ENCODE assay signal across 1 cellular context in the genomic region with DNA sequence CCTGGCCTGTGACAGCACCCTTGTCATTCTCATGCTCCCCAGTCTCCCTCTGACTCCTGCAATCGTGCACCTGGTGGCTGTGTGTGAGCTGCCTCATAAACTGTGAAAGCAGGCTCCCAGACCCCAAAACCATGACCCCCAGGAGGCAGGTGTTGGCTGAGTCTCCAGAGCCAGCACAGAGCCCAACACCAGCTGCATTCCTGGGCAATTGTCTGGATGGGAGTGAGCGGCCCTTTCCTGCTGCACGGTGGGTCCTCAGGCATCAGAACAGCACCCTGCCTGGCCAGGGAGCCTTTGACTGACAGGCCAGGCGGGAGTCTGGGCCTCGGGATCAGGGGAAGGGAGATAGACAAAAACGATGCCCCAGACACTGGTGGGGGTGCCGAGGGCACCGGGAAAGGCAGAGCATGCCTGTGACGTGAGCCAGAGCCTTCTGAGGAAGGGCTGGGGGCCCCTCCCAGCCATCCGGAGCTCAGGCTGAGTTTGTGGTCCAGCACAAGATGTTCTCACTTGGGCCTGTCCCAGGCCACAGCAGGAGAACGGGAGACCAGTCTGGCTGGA.
TF ChIP-seq lines count a peak whose summit lies in the region.

No MANE protein-coding gene starts in this region.

TF ChIP-seq in GM23338, 12 proteins besides CTCF, POLR2A, EP300 and RAD21 (continued from another document):
- TF ChIP-seq, protein P1, sequence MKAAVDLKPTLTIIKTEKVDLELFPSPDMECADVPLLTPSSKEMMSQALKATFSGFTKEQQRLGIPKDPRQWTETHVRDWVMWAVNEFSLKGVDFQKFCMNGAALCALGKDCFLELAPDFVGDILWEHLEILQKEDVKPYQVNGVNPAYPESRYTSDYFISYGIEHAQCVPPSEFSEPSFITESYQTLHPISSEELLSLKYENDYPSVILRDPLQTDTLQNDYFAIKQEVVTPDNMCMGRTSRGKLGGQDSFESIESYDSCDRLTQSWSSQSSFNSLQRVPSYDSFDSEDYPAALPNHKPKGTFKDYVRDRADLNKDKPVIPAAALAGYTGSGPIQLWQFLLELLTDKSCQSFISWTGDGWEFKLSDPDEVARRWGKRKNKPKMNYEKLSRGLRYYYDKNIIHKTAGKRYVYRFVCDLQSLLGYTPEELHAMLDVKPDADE (IDR thresholded peaks at IDR 0.05), result no peak
TF ChIP-seq in GM23338: peak in this region for 0.
